14 cellular contexts compared by ENCODE assay signal in the genomic region with DNA sequence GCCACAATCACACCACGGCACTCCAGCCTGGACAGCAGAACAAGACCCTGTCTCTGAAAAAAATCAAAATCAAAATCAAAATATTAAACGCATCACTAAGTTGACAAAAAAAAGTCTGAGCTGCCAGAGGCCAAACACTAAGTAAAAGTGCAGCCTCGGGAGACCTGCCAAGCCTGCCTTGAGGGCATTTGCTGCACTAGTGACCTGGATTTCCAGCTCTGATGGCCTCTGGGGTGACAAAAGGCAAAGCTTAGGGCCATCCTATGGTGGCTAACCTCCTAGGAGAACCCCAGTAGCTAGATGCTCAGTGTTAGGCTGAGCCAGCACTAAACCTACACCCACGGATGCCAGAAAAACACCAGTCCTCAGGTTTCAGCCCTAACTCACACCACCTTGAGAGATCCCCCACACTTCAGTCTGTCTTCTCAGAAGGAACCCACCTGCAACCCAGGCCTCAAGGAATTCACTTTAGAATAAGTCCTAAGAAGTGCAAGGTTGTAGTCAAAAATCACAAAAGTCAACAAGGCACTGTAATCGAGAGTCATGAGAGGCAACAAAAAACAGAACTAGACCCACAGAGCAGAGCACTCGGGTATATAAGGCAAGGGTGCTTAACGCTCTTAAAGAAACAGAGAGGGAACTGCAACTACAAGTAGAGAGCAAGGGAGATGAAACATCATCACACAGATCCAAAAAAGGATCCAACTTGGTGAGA.
"Had no signal": no experiment of that assay in that cellular context is flagged by ENCODE, and none has a peak within 500 bp of the region (broad histone marks: within the 10 kb centered on the region; RNA-seq: fewer than 3 reads in every experiment).

No MANE protein-coding gene starts in this region.

- H3K9me3 ChIP-seq: heart left ventricle, left lung, upper lobe of right lung had no signal

- H3K27me3 ChIP-seq: brain microvascular endothelial cell, heart left ventricle, left lung, upper lobe of right lung had no signal

- ATAC-seq: heart left ventricle; left lung; stimulated activated naive CD8-positive, alpha-beta T cell treated with anti-CD3 and anti-CD28 coated beads, Interleukin-15, Interleukin-2, amounts not matched to agents 100 U/mL and 50 U/mL, for 24 hours; T-helper 17 cell; upper lobe of right lung had no signal

- H3K36me3 ChIP-seq: brain microvascular endothelial cell, heart left ventricle, left lung, upper lobe of right lung had no signal

- DNase-seq: activated CD4-positive, alpha-beta T cell treated with anti-CD3 and anti-CD28 coated beads, Interleukin-2, amount 50 U/mL, for 4 hours; activated naive CD4-positive, alpha-beta T cell treated with anti-CD3 and anti-CD28 coated beads for 36 hours; amygdala; brain microvascular endothelial cell; heart left ventricle; stimulated activated CD4-positive, alpha-beta T cell treated with anti-CD3 and anti-CD28 coated beads, Interleukin-12 subunit alpha, Interleukin-12 subunit beta, amount 100 ng/mL, for 4 hours; stimulated activated naive CD8-positive, alpha-beta T cell treated with anti-CD3 and anti-CD28 coated beads, Interleukin-15, Interleukin-2, amounts not matched to agents 100 U/mL and 50 U/mL, for 24 hours; T-helper 17 cell; upper lobe of right lung had no signal

- H3K4me1 ChIP-seq: heart left ventricle had no signal

- H3K27ac ChIP-seq: brain microvascular endothelial cell, heart left ventricle, left lung, upper lobe of right lung had no signal

- H3K4me3 ChIP-seq: heart left ventricle, left lung, upper lobe of right lung had no signal

- FAIRE-seq: endothelial cell of umbilical vein, frontal cortex, islet of Langerhans, TTC549 had no signal
